ENCODE assay signal across 20 cellular contexts in the genomic region with DNA sequence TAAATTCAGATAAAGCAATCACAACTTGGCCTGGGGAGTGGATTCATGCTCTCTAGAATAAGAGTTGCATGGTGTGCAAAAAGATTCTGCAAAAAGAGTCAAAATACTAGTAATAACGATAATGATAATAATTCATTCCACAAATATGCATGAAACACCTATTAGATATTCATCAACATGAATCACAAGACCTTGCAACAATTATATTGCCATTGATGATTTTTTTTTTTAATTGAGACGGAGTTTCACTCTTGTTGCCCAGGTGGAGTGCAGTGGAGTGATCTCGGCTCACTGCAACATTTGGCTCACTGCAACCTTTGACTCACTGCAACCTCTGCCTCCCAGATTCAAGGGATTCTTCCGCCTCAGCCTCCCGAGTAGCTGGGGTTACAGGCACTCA.
"Had no signal": no experiment of that assay in that cellular context is flagged by ENCODE, and none has a peak within 500 bp of the region (broad histone marks: within the 10 kb centered on the region; RNA-seq: fewer than 3 reads in every experiment).

No MANE protein-coding gene starts in this region.

- H3K9me3 ChIP-seq: gastroesophageal sphincter, spleen, stomach, thoracic aorta, transverse colon had no signal

- H3K4me3 Mint-ChIP-seq: endodermal cell; naive thymus-derived CD4-positive, alpha-beta T cell; neural crest cell; stimulated activated naive B cell treated with anti-CD40 and anti-IgM and Interleukin-4, amounts not matched to agents 10 μg/mL and 1 μg/mL and 100 μg/mL, for 72 hours had no signal

- H3K27me3 Mint-ChIP-seq: naive thymus-derived CD4-positive, alpha-beta T cell; stimulated activated naive B cell treated with anti-CD40 and anti-IgM and Interleukin-4, amounts not matched to agents 10 μg/mL and 1 μg/mL and 100 μg/mL, for 72 hours had no signal

- H3K27me3 ChIP-seq: gastroesophageal sphincter, spleen, stomach, transverse colon had no signal

- H3K36me3 Mint-ChIP-seq: naive thymus-derived CD4-positive, alpha-beta T cell; stimulated activated naive B cell treated with anti-CD40 and anti-IgM and Interleukin-4, amounts not matched to agents 10 μg/mL and 1 μg/mL and 100 μg/mL, for 72 hours had no signal

- H3K4me1 Mint-ChIP-seq: naive thymus-derived CD4-positive, alpha-beta T cell; stimulated activated naive B cell treated with anti-CD40 and anti-IgM and Interleukin-4, amounts not matched to agents 10 μg/mL and 1 μg/mL and 100 μg/mL, for 72 hours had no signal

- H3K27ac ChIP-seq: coronary artery, gastroesophageal sphincter, spleen, stomach, thoracic aorta, transverse colon had no signal

- H3K4me3 ChIP-seq: coronary artery, gastroesophageal sphincter, lung, spleen, stomach, thoracic aorta, transverse colon had no signal

- ATAC-seq: gastroesophageal sphincter; left colon; left ventricle myocardium superior; naive thymus-derived CD4-positive, alpha-beta T cell; sciatic nerve; stimulated activated naive B cell treated with anti-CD40 and anti-IgM and Interleukin-4, amounts not matched to agents 10 μg/mL and 1 μg/mL and 100 μg/mL, for 72 hours had no signal

- H3K4me1 ChIP-seq: gastroesophageal sphincter, transverse colon had no signal

- H3K36me3 ChIP-seq: gastroesophageal sphincter, spleen, stomach, thoracic aorta, transverse colon had no signal

- H3K9me3 Mint-ChIP-seq: endodermal cell had no signal

- H3K27ac Mint-ChIP-seq: endodermal cell; naive thymus-derived CD4-positive, alpha-beta T cell; stimulated activated naive B cell treated with anti-CD40 and anti-IgM and Interleukin-4, amounts not matched to agents 10 μg/mL and 1 μg/mL and 100 μg/mL, for 72 hours had no signal

- DNase-seq: effector CD4-positive, alpha-beta T cell; endodermal cell; left colon; left ventricle myocardium superior; naive thymus-derived CD4-positive, alpha-beta T cell; posterior cingulate gyrus; spleen; stimulated activated CD4-positive, alpha-beta T cell treated with anti-CD3 and anti-CD28 coated beads, Interleukin-15, amount 100 ng/mL, for 24 hours; stimulated activated CD4-positive, alpha-beta T cell treated with anti-CD3 and anti-CD28 coated beads, Interleukin-1b, Interleukin-23, amount 100 ng/mL, for 48 hours; stimulated activated CD4-positive, alpha-beta T cell treated with anti-CD3 and anti-CD28 coated beads, Interleukin-4, amount 100 ng/mL, for 4 hours; stimulated activated naive B cell treated with anti-CD40 and anti-IgM and Interleukin-4, amounts not matched to agents 10 μg/mL and 1 μg/mL and 100 μg/mL, for 72 hours; stomach; substantia nigra; transverse colon had no signal
